Comparison of ENCODE assay signal across 2 cellular contexts in the genomic region with DNA sequence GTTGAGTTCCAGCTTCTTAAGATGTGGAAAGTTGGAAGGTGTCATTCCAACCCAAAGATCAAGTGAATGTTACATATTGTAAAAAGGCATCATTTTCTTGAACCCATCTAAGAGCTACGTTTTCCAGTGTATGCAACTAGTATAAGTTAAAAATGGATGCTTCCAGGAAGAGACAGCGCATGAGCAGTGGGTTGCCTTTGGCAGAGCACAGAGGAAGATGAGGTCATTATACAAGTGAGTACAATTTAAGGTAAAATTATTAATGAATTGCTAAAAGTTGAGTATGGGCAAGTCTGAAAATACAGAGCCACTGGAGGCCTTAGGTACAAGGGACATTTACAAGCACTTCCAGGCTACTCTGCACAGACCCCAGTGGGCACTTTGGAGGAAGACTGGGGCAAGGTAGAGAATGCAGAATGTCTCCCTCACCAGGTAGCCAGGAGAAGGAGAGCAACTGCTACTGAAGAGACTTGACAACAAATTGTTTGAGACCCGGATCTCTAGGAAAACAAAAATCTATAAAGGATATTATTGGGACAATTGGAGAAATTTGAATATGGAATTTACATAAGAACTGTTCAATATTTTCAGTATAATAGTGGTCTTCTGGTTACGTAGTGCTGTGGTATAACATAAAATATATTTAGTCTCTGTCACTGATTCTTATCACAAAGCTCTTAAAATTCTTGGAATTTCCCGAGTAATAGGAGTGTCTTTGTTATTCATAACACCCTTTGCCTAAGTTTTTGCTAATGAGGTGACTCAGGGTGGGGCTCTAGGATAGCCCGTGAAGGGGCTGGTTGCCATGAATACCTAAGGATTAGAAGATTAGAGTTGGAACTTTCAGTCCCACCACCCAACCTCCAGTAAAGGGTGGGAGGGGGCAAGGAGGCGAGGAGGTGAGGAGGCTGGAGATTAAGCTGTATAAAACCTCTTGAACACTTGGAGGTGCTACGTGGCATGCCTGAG.
TF ChIP-seq lines count a peak whose summit lies in the region.

No MANE protein-coding gene starts in this region.

TF ChIP-seq in H1, 55 proteins besides CTCF, POLR2A, EP300 and RAD21:
- TF ChIP-seq RFX5 (IDR thresholded peaks at IDR 0.05; ENCODE audit: borderline replicate concordance, low read depth, low read length), result no peak
- no peak for TF ChIP-seq ASH2L (IDR thresholded peaks at IDR 0.05; ENCODE audit: low read length)
- no peak for TF ChIP-seq SP2 (IDR thresholded peaks at IDR 0.05; ENCODE audit: low read length)
- TF ChIP-seq CEBPB (IDR thresholded peaks at IDR 0.05; ENCODE audit: low read depth, low read length), result no peak
- TF ChIP-seq EZH2 (IDR thresholded peaks at IDR 0.05; ENCODE audit: low read depth, low read length, severe bottlenecking), result no peak
- TF ChIP-seq EGR1 (IDR thresholded peaks at IDR 0.05; ENCODE audit: borderline replicate concordance, low read depth, low read length), result no peak
- no peak for TF ChIP-seq MAFK (IDR thresholded peaks at IDR 0.05; ENCODE audit: low read depth, low read length)
- no peak for TF ChIP-seq NRF1 (IDR thresholded peaks at IDR 0.05; ENCODE audit: low read depth, low read length)
- no peak for TF ChIP-seq CBX8 (IDR thresholded peaks at IDR 0.05; ENCODE audit: borderline replicate concordance, low read depth, low read length)
- TF ChIP-seq CTBP2 (IDR thresholded peaks at IDR 0.05; ENCODE audit: borderline replicate concordance, insufficient read depth, insufficient read length, low read length), result no peak
- TF ChIP-seq TAF7 (optimal IDR thresholded peaks at IDR 0.05; ENCODE audit: borderline replicate concordance, low read depth, low read length), result no peak
- no peak for TF ChIP-seq GTF2F1 (IDR thresholded peaks at IDR 0.05; ENCODE audit: borderline replicate concordance, low read depth, low read length)
- TF ChIP-seq FOSL1 (IDR thresholded peaks at IDR 0.05; ENCODE audit: insufficient read depth, low read depth, low read length), result no peak
- TF ChIP-seq CHD2 (IDR thresholded peaks at IDR 0.05; ENCODE audit: low read length), result no peak
- no peak for TF ChIP-seq POLR2AphosphoS5 (IDR thresholded peaks at IDR 0.05; ENCODE audit: low read depth, low read length)
- TF ChIP-seq, protein P1, sequence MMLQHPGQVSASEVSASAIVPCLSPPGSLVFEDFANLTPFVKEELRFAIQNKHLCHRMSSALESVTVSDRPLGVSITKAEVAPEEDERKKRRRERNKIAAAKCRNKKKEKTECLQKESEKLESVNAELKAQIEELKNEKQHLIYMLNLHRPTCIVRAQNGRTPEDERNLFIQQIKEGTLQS (IDR thresholded peaks at IDR 0.05; ENCODE audit: insufficient read depth, low read depth, low read length), result no peak
- no peak for TF ChIP-seq BCL11A (IDR thresholded peaks at IDR 0.05; ENCODE audit: low read depth in 2 of 2, low read length in 2 of 2)

TF ChIP-seq in neural cell, 6 proteins besides CTCF, POLR2A, EP300 and RAD21:
- TF ChIP-seq EZH2 (IDR thresholded peaks at IDR 0.05; ENCODE audit: borderline replicate concordance, insufficient read depth, low read length, poor library complexity, severe bottlenecking) (no peak), TAF1 (IDR thresholded peaks at IDR 0.05; ENCODE audit: low read depth) (no peak), POLR2AphosphoS5 (IDR thresholded peaks at IDR 0.05) (no peak), SMC3 (conservative IDR thresholded peaks at IDR 0.05; ENCODE audit: poor library complexity) (no peak), MXI1 (conservative IDR thresholded peaks at IDR 0.05; ENCODE audit: poor library complexity, severe bottlenecking) (no peak)
- TF ChIP-seq, protein P2, sequence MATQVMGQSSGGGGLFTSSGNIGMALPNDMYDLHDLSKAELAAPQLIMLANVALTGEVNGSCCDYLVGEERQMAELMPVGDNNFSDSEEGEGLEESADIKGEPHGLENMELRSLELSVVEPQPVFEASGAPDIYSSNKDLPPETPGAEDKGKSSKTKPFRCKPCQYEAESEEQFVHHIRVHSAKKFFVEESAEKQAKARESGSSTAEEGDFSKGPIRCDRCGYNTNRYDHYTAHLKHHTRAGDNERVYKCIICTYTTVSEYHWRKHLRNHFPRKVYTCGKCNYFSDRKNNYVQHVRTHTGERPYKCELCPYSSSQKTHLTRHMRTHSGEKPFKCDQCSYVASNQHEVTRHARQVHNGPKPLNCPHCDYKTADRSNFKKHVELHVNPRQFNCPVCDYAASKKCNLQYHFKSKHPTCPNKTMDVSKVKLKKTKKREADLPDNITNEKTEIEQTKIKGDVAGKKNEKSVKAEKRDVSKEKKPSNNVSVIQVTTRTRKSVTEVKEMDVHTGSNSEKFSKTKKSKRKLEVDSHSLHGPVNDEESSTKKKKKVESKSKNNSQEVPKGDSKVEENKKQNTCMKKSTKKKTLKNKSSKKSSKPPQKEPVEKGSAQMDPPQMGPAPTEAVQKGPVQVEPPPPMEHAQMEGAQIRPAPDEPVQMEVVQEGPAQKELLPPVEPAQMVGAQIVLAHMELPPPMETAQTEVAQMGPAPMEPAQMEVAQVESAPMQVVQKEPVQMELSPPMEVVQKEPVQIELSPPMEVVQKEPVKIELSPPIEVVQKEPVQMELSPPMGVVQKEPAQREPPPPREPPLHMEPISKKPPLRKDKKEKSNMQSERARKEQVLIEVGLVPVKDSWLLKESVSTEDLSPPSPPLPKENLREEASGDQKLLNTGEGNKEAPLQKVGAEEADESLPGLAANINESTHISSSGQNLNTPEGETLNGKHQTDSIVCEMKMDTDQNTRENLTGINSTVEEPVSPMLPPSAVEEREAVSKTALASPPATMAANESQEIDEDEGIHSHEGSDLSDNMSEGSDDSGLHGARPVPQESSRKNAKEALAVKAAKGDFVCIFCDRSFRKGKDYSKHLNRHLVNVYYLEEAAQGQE (IDR thresholded peaks at IDR 0.05; ENCODE audit: borderline replicate concordance), result no peak
